In genomic region chr10:70296406-70296899, GRCh38 we compare ENCODE assay signal across 9 cellular contexts. TPM values are rescaled to one million over a fixed set of nuclear protein-coding genes. Genes with fewer than 3 reads are reported as not detected.
A peak's percentile ranks its signal among the peaks of the same experiment; 100 is the strongest.
DNase-seq lines count a peak whose midpoint lies in the region; ATAC-seq lines count a peak whose summit lies in the region.
"Had no signal": no experiment of that assay in that cellular context is flagged by ENCODE, and none has a peak within 500 bp of the region (broad histone marks: within the 10 kb centered on the region; RNA-seq: fewer than 3 reads in every experiment).

No MANE protein-coding gene starts in this region.

- no peaks in the 10 kb centered on the region for H3K27me3 Mint-ChIP-seq in T-helper 2 cell treated with Interferon-gamma antibody and Interleukin-4, amounts not matched to agents 5 μg/mL and 100 μg/mL, for 36 hours (ENCODE audit: low read depth)
- H3K27me3 Mint-ChIP-seq in activated naive CD8-positive, alpha-beta T cell treated with anti-CD3 and anti-CD28 coated beads, Interleukin-2, amount 50 U/mL, for 24 hours: no peaks in the 10 kb centered on the region
- H3K27me3 Mint-ChIP-seq: T-cell had no signal

- no peak overlapping the region for H3K9ac ChIP-seq in mucosa of rectum (ENCODE audit: low read depth in 1 of 2, low read length in 2 of 2)

- DNase-seq in AML-193 (lab: John Stamatoyannopoulos, UW) (peak; percentile 72 to 73), NCI-H2196 (lab: John Stamatoyannopoulos, UW; ENCODE audit: unreplicated experiment) (peak; percentile 42), dermis blood vessel endothelial cell (peak; percentile 85)
- DNase-seq in stimulated activated CD4-positive, alpha-beta T cell treated with anti-CD3 and anti-CD28 coated beads, Interleukin-4, amount 100 ng/mL, for 1 hour: no peak
- no peak for DNase-seq in T-helper 2 cell treated with Interferon-gamma antibody and Interleukin-4, amounts not matched to agents 5 μg/mL and 100 μg/mL, for 36 hours (ENCODE audit: low spot score)
- DNase-seq in activated naive CD8-positive, alpha-beta T cell treated with anti-CD3 and anti-CD28 coated beads, Interleukin-2, amount 50 U/mL, for 24 hours: no peak

- no peaks in the 10 kb centered on the region for H3K9me3 Mint-ChIP-seq in T-helper 2 cell treated with Interferon-gamma antibody and Interleukin-4, amounts not matched to agents 5 μg/mL and 100 μg/mL, for 36 hours
- no peaks in the 10 kb centered on the region for H3K9me3 Mint-ChIP-seq in activated naive CD8-positive, alpha-beta T cell treated with anti-CD3 and anti-CD28 coated beads, Interleukin-2, amount 50 U/mL, for 24 hours
- H3K9me3 Mint-ChIP-seq: T-cell had no signal

- H3K4me3 Mint-ChIP-seq in T-helper 2 cell treated with Interferon-gamma antibody and Interleukin-4, amounts not matched to agents 5 μg/mL and 100 μg/mL, for 36 hours: no peak overlapping the region
- H3K4me3 Mint-ChIP-seq in activated naive CD8-positive, alpha-beta T cell treated with anti-CD3 and anti-CD28 coated beads, Interleukin-2, amount 50 U/mL, for 24 hours: no peak overlapping the region
- H3K4me3 Mint-ChIP-seq: T-cell had no signal

- H3K27ac Mint-ChIP-seq in T-helper 2 cell treated with Interferon-gamma antibody and Interleukin-4, amounts not matched to agents 5 μg/mL and 100 μg/mL, for 36 hours: no peak overlapping the region
- no peak overlapping the region for H3K27ac Mint-ChIP-seq in activated naive CD8-positive, alpha-beta T cell treated with anti-CD3 and anti-CD28 coated beads, Interleukin-2, amount 50 U/mL, for 24 hours
- H3K27ac Mint-ChIP-seq: T-cell had no signal

- H3K36me3 ChIP-seq in mucosa of rectum (ENCODE audit: control insufficient read depth in 2 of 2, insufficient read depth in 2 of 2, low read length in 2 of 2): peaks cover 0 to 2% of the 10 kb centered on the region in 2 donors

- H3K4me3 ChIP-seq in mucosa of rectum (ENCODE audit: low read length in 2 of 2): no peak overlapping the region

- no peaks in the 10 kb centered on the region for H3K9me3 ChIP-seq in mucosa of rectum (ENCODE audit: control insufficient read depth in 2 of 2, low read length in 2 of 2)

- no peaks in the 10 kb centered on the region for H3K36me3 Mint-ChIP-seq in T-helper 2 cell treated with Interferon-gamma antibody and Interleukin-4, amounts not matched to agents 5 μg/mL and 100 μg/mL, for 36 hours (ENCODE audit: low read depth)
- H3K36me3 Mint-ChIP-seq in activated naive CD8-positive, alpha-beta T cell treated with anti-CD3 and anti-CD28 coated beads, Interleukin-2, amount 50 U/mL, for 24 hours (ENCODE audit: low read depth): no peaks in the 10 kb centered on the region
- H3K36me3 Mint-ChIP-seq: T-cell had no signal

- H3K27me3 ChIP-seq in mucosa of rectum (ENCODE audit: control insufficient read depth in 2 of 2, insufficient read depth in 2 of 2, low read length in 2 of 2): no peaks in the 10 kb centered on the region

- H3K4me1 Mint-ChIP-seq in T-helper 2 cell treated with Interferon-gamma antibody and Interleukin-4, amounts not matched to agents 5 μg/mL and 100 μg/mL, for 36 hours (ENCODE audit: low read depth): no peaks in the 10 kb centered on the region
- H3K4me1 Mint-ChIP-seq in activated naive CD8-positive, alpha-beta T cell treated with anti-CD3 and anti-CD28 coated beads, Interleukin-2, amount 50 U/mL, for 24 hours: peaks cover 2% of the 10 kb centered on the region

- peak overlapping the region; percentile 10 to 46 for H3K27ac ChIP-seq in mucosa of rectum (ENCODE audit: low read depth in 2 of 2, low read length in 2 of 2)

- no peaks in the 10 kb centered on the region for H3K4me1 ChIP-seq in mucosa of rectum (ENCODE audit: control insufficient read depth in 2 of 2, insufficient read depth in 2 of 2, low read length in 2 of 2)

- no peak for ATAC-seq in activated naive CD8-positive, alpha-beta T cell treated with anti-CD3 and anti-CD28 coated beads, Interleukin-2, amount 50 U/mL, for 24 hours
- no peak for ATAC-seq in GM19324 (IDR thresholded peaks at IDR 0.05; ENCODE audit: low FRiP score, unreplicated experiment)
- ATAC-seq: T-cell had no signal

RNA-seq across cellular contexts. Expression of gene NPFFR1, which starts 12.6 kb away (rescaled TPM):
- total RNA-seq in dermis blood vessel endothelial cell: not detected in 2 replicates
- total RNA-seq: T-cell had no signal

Comparison
In these comparisons a context has a peak if more than half of its experiments do, and no peak if none do; other contexts are left out.
1. DNase-seq: peak in AML-193 (2 of 2), NCI-H2196 (single experiment) and dermis blood vessel endothelial cell (single experiment); none in stimulated activated CD4-positive, alpha-beta T cell treated with anti-CD3 and anti-CD28 coated beads, Interleukin-4, amount 100 ng/mL, for 1 hour (single experiment), T-helper 2 cell treated with Interferon-gamma antibody and Interleukin-4, amounts not matched to agents 5 μg/mL and 100 μg/mL, for 36 hours (single experiment) and activated naive CD8-positive, alpha-beta T cell treated with anti-CD3 and anti-CD28 coated beads, Interleukin-2, amount 50 U/mL, for 24 hours (single experiment).